8 cellular contexts compared by ENCODE assay signal in the genomic region with DNA sequence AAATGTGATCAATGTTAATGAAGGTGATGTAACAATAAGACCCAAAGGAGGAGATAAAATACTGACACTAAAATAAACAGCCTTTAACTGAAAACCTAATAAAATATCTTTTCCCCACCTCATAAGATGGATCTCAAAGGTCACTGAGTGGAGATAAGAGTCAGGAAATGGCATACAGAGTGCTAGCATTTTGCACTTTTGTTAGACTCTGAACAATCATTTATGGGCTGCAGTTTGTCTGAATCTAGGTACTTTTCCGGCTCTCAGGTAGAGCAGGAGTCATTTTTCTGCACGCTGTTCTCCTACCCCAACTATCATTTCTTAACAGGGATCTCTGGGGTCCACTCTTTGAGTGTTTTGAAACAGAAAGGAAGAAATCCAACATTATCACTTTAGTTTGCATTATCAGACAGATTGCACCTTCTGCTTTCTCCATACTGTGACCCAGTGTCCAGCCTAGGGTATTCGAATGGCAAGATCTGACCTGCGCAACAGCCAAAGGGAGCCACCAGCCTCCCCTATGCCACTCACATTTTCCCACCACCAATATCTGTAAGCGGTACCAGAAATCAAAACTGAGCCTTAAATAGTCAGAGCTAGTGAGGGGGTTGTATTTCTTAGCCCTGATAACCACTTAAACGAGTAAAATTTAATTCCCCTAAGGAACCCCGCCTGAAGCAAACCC. TPM values are rescaled to one million over a fixed set of nuclear protein-coding genes. Genes with fewer than 3 reads are reported as not detected.
A peak's percentile ranks its signal among the peaks of the same experiment; 100 is the strongest.
DNase-seq lines count a peak whose midpoint lies in the region; ATAC-seq, FAIRE-seq and TF ChIP-seq lines count a peak whose summit lies in the region.

No MANE protein-coding gene starts in this region.

- peaks cover 0 to 1% (median 0%) of the 10 kb centered on the region in 7 donors for H3K9me3 Mint-ChIP-seq in CD4-positive, CD25-positive, alpha-beta regulatory T cell
- no peaks in the 10 kb centered on the region for H3K9me3 Mint-ChIP-seq in nephron progenitor cell

- H3K27ac Mint-ChIP-seq in CD4-positive, CD25-positive, alpha-beta regulatory T cell = peak overlapping the region; percentile 63 to 92 (median 90)
- no peak overlapping the region for H3K27ac Mint-ChIP-seq in nephron progenitor cell

- H3K36me3 Mint-ChIP-seq in CD4-positive, CD25-positive, alpha-beta regulatory T cell = no peaks in the 10 kb centered on the region
- H3K36me3 Mint-ChIP-seq in nephron progenitor cell (ENCODE audit: low read depth) = no peaks in the 10 kb centered on the region

- H3K27me3 Mint-ChIP-seq in CD4-positive, CD25-positive, alpha-beta regulatory T cell = peaks cover 20% of the 10 kb centered on the region
- H3K27me3 Mint-ChIP-seq in nephron progenitor cell (ENCODE audit: low read depth, poor library complexity) = peaks cover 4% of the 10 kb centered on the region

- no peak for FAIRE-seq in HTR-8/SVneo (lab: Jason Lieb, UNC)

- H3K4me1 ChIP-seq in CD4-positive, CD25-positive, alpha-beta regulatory T cell (ENCODE audit: control insufficient read depth, insufficient read depth, low read length, poor library complexity, severe bottlenecking) = peaks cover 22% of the 10 kb centered on the region
- H3K4me1 ChIP-seq in NT2/D1 (ENCODE audit: insufficient read depth, insufficient read length) (no peaks in the 10 kb centered on the region), duodenal mucosa (ENCODE audit: control insufficient read depth in 1 of 2, insufficient read depth in 2 of 2, low read length in 2 of 2) (peaks cover 12 to 16% of the 10 kb centered on the region in 2 donors), SJCRH30 (no peaks in the 10 kb centered on the region)

- H3K27ac ChIP-seq in CD4-positive, CD25-positive, alpha-beta regulatory T cell (ENCODE audit: insufficient read depth, low read length, poor library complexity, severe bottlenecking) = no peak overlapping the region
- H3K27ac ChIP-seq in duodenal mucosa (ENCODE audit: low read depth, low read length) (peak overlapping the region; percentile 85), SJCRH30 (no peak overlapping the region)

- no peaks in the 10 kb centered on the region for H3K36me3 ChIP-seq in CD4-positive, CD25-positive, alpha-beta regulatory T cell (ENCODE audit: control insufficient read depth, insufficient read depth, low read length)
- no peaks in the 10 kb centered on the region for H3K36me3 ChIP-seq in NT2/D1 (ENCODE audit: insufficient read depth, insufficient read length, low read length)
- H3K36me3 ChIP-seq in duodenal mucosa (ENCODE audit: control insufficient read depth in 1 of 2, insufficient read depth in 2 of 2, low read length in 2 of 2) = peaks cover 0 to 5% of the 10 kb centered on the region in 2 donors
- H3K36me3 ChIP-seq in SJCRH30 = no peaks in the 10 kb centered on the region

- no peaks in the 10 kb centered on the region for H3K9me3 ChIP-seq in CD4-positive, CD25-positive, alpha-beta regulatory T cell (ENCODE audit: control insufficient read depth in 2 of 2, low read length in 2 of 2)
- H3K9me3 ChIP-seq in NT2/D1 (ENCODE audit: insufficient read depth, low read length) = no peaks in the 10 kb centered on the region
- no peaks in the 10 kb centered on the region for H3K9me3 ChIP-seq in duodenal mucosa (ENCODE audit: control insufficient read depth in 1 of 2, low read length in 2 of 2)
- H3K9me3 ChIP-seq in SJCRH30 (replicated peaks) = no peaks in the 10 kb centered on the region

- H3K4me1 Mint-ChIP-seq in CD4-positive, CD25-positive, alpha-beta regulatory T cell = peaks cover 0 to 40% (median 23%) of the 10 kb centered on the region in 4 donors
- peaks cover 9% of the 10 kb centered on the region for H3K4me1 Mint-ChIP-seq in nephron progenitor cell

- DNase-seq in CD4-positive, CD25-positive, alpha-beta regulatory T cell = no peak
- DNase-seq in NT2/D1 (ENCODE audit: low read depth, low spot score) (no peak), nephron progenitor cell (no peak), HTR-8/SVneo (ENCODE audit: insufficient read length, low spot score) (no peak), EL (no peak), NCI-H2081 (lab: John Stamatoyannopoulos, UW) (no peak), SJCRH30 (no peak)

- peak overlapping the region; percentile 43 for H3K4me3 ChIP-seq in CD4-positive, CD25-positive, alpha-beta regulatory T cell (ENCODE audit: low read depth, low read length)
- H3K4me3 ChIP-seq in NT2/D1 (ENCODE audit: insufficient read length, low read depth) = peak overlapping the region; percentile 77
- H3K4me3 ChIP-seq in duodenal mucosa (ENCODE audit: low read depth in 1 of 2, low read length in 2 of 2) = peak overlapping the region; percentile 86 to 89
- no peak overlapping the region; the same call in 1 of the 2 replicates for H3K4me3 ChIP-seq in SJCRH30

- peak overlapping the region; percentile 85 to 94 (median 90) for H3K4me3 Mint-ChIP-seq in CD4-positive, CD25-positive, alpha-beta regulatory T cell
- H3K4me3 Mint-ChIP-seq in nephron progenitor cell = peak overlapping the region; percentile 88

- H3K9ac ChIP-seq in NT2/D1 (ENCODE audit: insufficient read length, low read depth) = peak overlapping the region; percentile 85
- peak overlapping the region; percentile 87 to 93 for H3K9ac ChIP-seq in duodenal mucosa (ENCODE audit: low read depth in 1 of 2, low read length in 2 of 2)

- H3K27me3 ChIP-seq in CD4-positive, CD25-positive, alpha-beta regulatory T cell (ENCODE audit: control insufficient read depth, insufficient read depth, low read length) = peaks cover 3% of the 10 kb centered on the region
- peaks cover 10% of the 10 kb centered on the region for H3K27me3 ChIP-seq in NT2/D1 (ENCODE audit: insufficient read depth, insufficient read length)
- H3K27me3 ChIP-seq in duodenal mucosa (ENCODE audit: control insufficient read depth in 1 of 2, insufficient read depth in 2 of 2, low read length in 2 of 2) = no peaks in the 10 kb centered on the region
- no peaks in the 10 kb centered on the region for H3K27me3 ChIP-seq in SJCRH30

- no peak for ATAC-seq in CD4-positive, CD25-positive, alpha-beta regulatory T cell (ENCODE audit: low read depth in 2 of 2)

- no peak for TF ChIP-seq CTCF in nephron progenitor cell (IDR thresholded peaks at IDR 0.05)

RNA-seq across cellular contexts. Expression of gene SIAE, which starts 0.9 kb away (rescaled TPM):
- total RNA-seq in CD4-positive, CD25-positive, alpha-beta regulatory T cell = 5.0 TPM
- 1 to 10 TPM; 1.4 to 3.0 (median 2.3) TPM for polyA plus RNA-seq in CD4-positive, CD25-positive, alpha-beta regulatory T cell
- 0.43 and 0.63 TPM in 2 replicates for total RNA-seq in SJCRH30 (2014; rRNA removed; shearing (Covaris generic))

RNA-seq across cellular contexts. Expression of gene SPA17, which starts 1.0 kb away (rescaled TPM):
- 0.22 TPM for total RNA-seq in CD4-positive, CD25-positive, alpha-beta regulatory T cell
- polyA plus RNA-seq in CD4-positive, CD25-positive, alpha-beta regulatory T cell = 1 to 10 TPM; 1.0 to 2.5 (median 1.3) TPM
- 4.0 and 6.0 TPM in 2 replicates for total RNA-seq in SJCRH30 (2014; rRNA removed; shearing (Covaris generic))

RNA-seq across cellular contexts. Expression of gene TBRG1, which starts 50.0 kb away (rescaled TPM):
- 60.7 TPM for total RNA-seq in CD4-positive, CD25-positive, alpha-beta regulatory T cell
- 10 to 100 TPM; 30.3 to 42.3 (median 38.0) TPM for polyA plus RNA-seq in CD4-positive, CD25-positive, alpha-beta regulatory T cell
- total RNA-seq in SJCRH30 (2014; rRNA removed; shearing (Covaris generic)) = 11.9 and 14.4 TPM in 2 replicates
